In the genomic region with DNA sequence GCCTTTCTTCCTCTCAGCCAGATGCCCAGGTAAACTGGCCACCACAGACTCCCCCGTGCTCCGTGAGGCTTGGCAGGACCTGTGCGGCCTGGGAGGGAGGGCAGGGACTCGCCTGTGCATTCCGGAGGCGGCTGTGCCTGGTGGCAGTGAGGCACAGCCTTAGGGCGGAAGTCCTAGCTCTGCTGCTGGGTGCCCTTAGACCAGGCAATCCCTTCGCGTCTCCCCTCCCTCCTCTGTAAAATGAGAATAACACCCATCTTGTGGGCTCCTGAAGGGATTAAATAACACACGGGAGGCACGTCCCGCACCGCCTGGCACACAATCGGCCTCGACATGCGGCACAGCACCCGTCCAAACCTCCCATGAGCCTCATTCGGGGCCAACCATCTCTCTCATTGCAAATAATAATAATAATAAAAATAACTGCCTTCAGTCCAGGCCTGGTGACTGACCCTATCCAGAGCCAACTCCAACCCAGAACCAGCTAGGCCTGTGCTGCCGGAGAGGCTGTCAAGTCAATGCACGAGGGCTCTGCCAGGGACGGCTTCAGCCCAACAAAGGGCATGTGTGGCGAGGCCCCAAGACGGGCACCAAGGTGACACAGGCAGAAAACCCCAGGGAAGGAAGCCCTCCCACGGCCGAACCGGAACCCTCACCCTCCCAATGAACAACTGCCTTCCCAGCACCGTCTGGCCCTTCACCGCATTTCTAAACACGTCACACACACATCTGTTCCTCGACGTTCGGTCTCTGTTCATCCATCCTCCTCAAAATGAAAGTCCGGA, we compare ENCODE assay signal across 1 cellular context.
TF ChIP-seq lines count a peak whose summit lies in the region.

No MANE protein-coding gene starts in this region.

TF ChIP-seq in endothelial cell of umbilical vein, 7 proteins besides CTCF, POLR2A, EP300 and RAD21:
- TF ChIP-seq POLR2AphosphoS5 (IDR thresholded peaks at IDR 0.05; ENCODE audit: insufficient read depth, low read depth, low read length) (peak; percentile 12), JUN (IDR thresholded peaks at IDR 0.05; ENCODE audit: borderline replicate concordance, insufficient read depth, insufficient read length, low read depth) (no peak), FOS (IDR thresholded peaks at IDR 0.05; ENCODE audit: borderline replicate concordance, insufficient read depth, low read length) (no peak), GATA2 (IDR thresholded peaks at IDR 0.05; ENCODE audit: insufficient read depth, insufficient read length, low read depth, low read length) (no peak), MYC (IDR thresholded peaks at IDR 0.05; ENCODE audit: low read depth, low read length) (no peak), EZH2 (IDR thresholded peaks at IDR 0.05; ENCODE audit: borderline replicate concordance, low read depth, low read length, severe bottlenecking) (no peak)
